Comparison of ENCODE assay signal across 8 cellular contexts in genomic region chr12:41277019-41277770, GRCh38.
DNase-seq lines count a peak whose midpoint lies in the region; ATAC-seq and TF ChIP-seq lines count a peak whose summit lies in the region.

No MANE protein-coding gene starts in this region.

- H3K27me3 ChIP-seq in adrenal gland = no peaks in the 10 kb centered on the region
- no peaks in the 10 kb centered on the region for H3K27me3 ChIP-seq in tibial artery
- H3K27me3 ChIP-seq in ovary = no peaks in the 10 kb centered on the region

- 34 to 40% (median 36%) methylated on average over 14 of the region's 14 CpGs for WGBS in adrenal gland, 4 donors
- 32 to 37% (median 34%) methylated on average over 14 of the region's 14 CpGs for WGBS in ovary, 3 donors

- H3K9me3 ChIP-seq in adrenal gland (replicated peaks in 1 of 3) = no peaks in the 10 kb centered on the region
- H3K9me3 ChIP-seq in tibial artery = no peaks in the 10 kb centered on the region
- no peaks in the 10 kb centered on the region for H3K9me3 ChIP-seq in ovary

- intact Hi-C loops in adrenal gland (cut with DNase I) = loop anchor here in 1 of 2 donors (10.0 kb wide), 1 partner anchor 748 kb away; no protein-coding TSS in a partner anchor
- intact Hi-C loops in tibial artery (cut with DNase I; ENCODE audit: low total_unique reads) = no loop called here
- intact Hi-C loops in ovary (cut with DNase I) = loop anchor here in 1 of 4 donors (10.0 kb wide), 1 partner anchor 748 kb away; no protein-coding TSS in a partner anchor

- H3K36me3 ChIP-seq in adrenal gland (replicated peaks in 1 of 2) = no peaks in the 10 kb centered on the region
- no peaks in the 10 kb centered on the region for H3K36me3 ChIP-seq in tibial artery
- no peaks in the 10 kb centered on the region for H3K36me3 ChIP-seq in ovary

- H3K4me3 ChIP-seq in adrenal gland (no peak overlapping the region), tibial artery (no peak overlapping the region), ovary (no peak overlapping the region)

- TF ChIP-seq POLR2A in adrenal gland (IDR thresholded peaks at IDR 0.05) (no peak), ovary (IDR thresholded peaks at IDR 0.05) (no peak)

- no peak overlapping the region for H3K27ac ChIP-seq in adrenal gland
- H3K27ac ChIP-seq in tibial artery = no peak overlapping the region
- H3K27ac ChIP-seq in ovary = no peak overlapping the region

- no peak for TF ChIP-seq EP300 in ovary (IDR thresholded peaks at IDR 0.05)

- peak; percentile 74 for ATAC-seq in GM21526 (IDR thresholded peaks at IDR 0.05; ENCODE audit: low FRiP score, unreplicated experiment)

- H3K4me1 ChIP-seq in adrenal gland (replicated peaks in 1 of 2) (peaks cover 0 to 8% of the 10 kb centered on the region in 2 donors), tibial artery (peaks cover 0 to 41% (median 8%) of the 10 kb centered on the region in 4 donors), ovary (ENCODE audit: insufficient read depth) (no peaks in the 10 kb centered on the region)

- peak; percentile 30 to 66 (median 49) for TF ChIP-seq CTCF in adrenal gland (IDR thresholded peaks at IDR 0.05)
- peak; percentile 55 to 64 for TF ChIP-seq CTCF in tibial artery (IDR thresholded peaks at IDR 0.05)
- TF ChIP-seq CTCF in ovary (IDR thresholded peaks at IDR 0.05) = peak in 1 of 3 donors; percentile 24

- DNase-seq in NCI-H187 (lab: John Stamatoyannopoulos, UW) = peak; percentile 27 to 82
- no peak for DNase-seq in NCI-H187 treated with DMSO at 0.1 percent for 48 hours (lab: John Stamatoyannopoulos, UW)
- DNase-seq in NCI-H1694 (lab: John Stamatoyannopoulos, UW) = peak; percentile 5
- peak in 4 of 7 donors; percentile 19 to 31 (median 22) for DNase-seq in adrenal gland
- peak; percentile 56 for DNase-seq in iPS-NIHi11 (ENCODE audit: low spot score)
- no peak for DNase-seq in tibial artery
- no peak for DNase-seq in ovary

Comparison
In these comparisons a context has a peak if more than half of its experiments do, and no peak if none do; other contexts are left out.
1. DNase-seq: peak in NCI-H187 (2 of 2), NCI-H1694 (single experiment), adrenal gland (4 of 7) and iPS-NIHi11 (single experiment); none in NCI-H187 treated with DMSO at 0.1 percent for 48 hours (single experiment), tibial artery (0 of 2) and ovary (0 of 5).